ENCODE assay signal across 8 cellular contexts in genomic region chr5:146965781-146966659, GRCh38.
DNase-seq lines count a peak whose midpoint lies in the region; ATAC-seq and TF ChIP-seq lines count a peak whose summit lies in the region.

No MANE protein-coding gene starts in this region.

- no peaks in the 10 kb centered on the region for H3K9me3 Mint-ChIP-seq in activated naive CD8-positive, alpha-beta T cell treated with anti-CD3 and anti-CD28 coated beads, Interleukin-2, amount 50 U/mL, for 24 hours

- H3K4me3 Mint-ChIP-seq in activated naive CD8-positive, alpha-beta T cell treated with anti-CD3 and anti-CD28 coated beads, Interleukin-2, amount 50 U/mL, for 24 hours, result no peak overlapping the region

- H3K27me3 ChIP-seq in heart right ventricle, result no peaks in the 10 kb centered on the region

- no peaks in the 10 kb centered on the region for H3K36me3 Mint-ChIP-seq in activated naive CD8-positive, alpha-beta T cell treated with anti-CD3 and anti-CD28 coated beads, Interleukin-2, amount 50 U/mL, for 24 hours (ENCODE audit: low read depth)

- TF ChIP-seq CTCF in heart right ventricle (IDR thresholded peaks at IDR 0.05), result peak; percentile 71 to 93 (median 89)

- H3K4me1 Mint-ChIP-seq in activated naive CD8-positive, alpha-beta T cell treated with anti-CD3 and anti-CD28 coated beads, Interleukin-2, amount 50 U/mL, for 24 hours, result no peaks in the 10 kb centered on the region

- peak; percentile 96 for ATAC-seq in HG02610 (IDR thresholded peaks at IDR 0.05; ENCODE audit: unreplicated experiment)
- ATAC-seq in activated naive CD8-positive, alpha-beta T cell treated with anti-CD3 and anti-CD28 coated beads, Interleukin-2, amount 50 U/mL, for 24 hours, result peak; percentile 47
- peak; percentile 75 to 96 (median 90) for ATAC-seq in heart right ventricle

- DNase-seq in activated CD4-positive, alpha-beta T cell treated with anti-CD3 and anti-CD28 coated beads for 24 hours (ENCODE audit: low read depth in 2 of 2), result peak; percentile 3 to 34
- no peak for DNase-seq in activated CD4-positive, alpha-beta T cell treated with anti-CD3 and anti-CD28 coated beads for 1 hour
- DNase-seq in MV-4-11 (lab: John Stamatoyannopoulos, UW) (peak; percentile 50), SK-MEL-5 (ENCODE audit: low read depth, low spot score) (peak; percentile 90), heart right ventricle (peak in 1 of 2 donors; percentile 70), retina (peak; percentile 82)
- DNase-seq in activated naive CD8-positive, alpha-beta T cell treated with anti-CD3 and anti-CD28 coated beads, Interleukin-2, amount 50 U/mL, for 24 hours, result peak; percentile 38

- in situ Hi-C loops in SK-MEL-5 (cut with HindIII; ENCODE audit: low pct_unique_long_range_greater_than_20kb, low sequenced_read_pairs), result no loop called here

- WGBS in heart right ventricle, 2 donors, result 38 to 45% methylated on average over 15 of the region's 15 CpGs

- no peak overlapping the region for H3K27ac Mint-ChIP-seq in activated naive CD8-positive, alpha-beta T cell treated with anti-CD3 and anti-CD28 coated beads, Interleukin-2, amount 50 U/mL, for 24 hours

- no peak overlapping the region for H3K27ac ChIP-seq in heart right ventricle

- no peak overlapping the region for H3K4me3 ChIP-seq in heart right ventricle

- no peaks in the 10 kb centered on the region for H3K9me3 ChIP-seq in heart right ventricle

- intact Hi-C loops in heart right ventricle (cut with DNase I), result loop anchor here (1.0 to 10.0 kb wide), 11 partner anchors 219 to 433 kb away; no protein-coding TSS in a partner anchor

- H3K4me1 ChIP-seq in heart right ventricle, result no peaks in the 10 kb centered on the region

- no peaks in the 10 kb centered on the region for H3K36me3 ChIP-seq in heart right ventricle

- H3K27me3 Mint-ChIP-seq in activated naive CD8-positive, alpha-beta T cell treated with anti-CD3 and anti-CD28 coated beads, Interleukin-2, amount 50 U/mL, for 24 hours, result no peaks in the 10 kb centered on the region
